ENCODE assay signal across 1 cellular context in the genomic region with DNA sequence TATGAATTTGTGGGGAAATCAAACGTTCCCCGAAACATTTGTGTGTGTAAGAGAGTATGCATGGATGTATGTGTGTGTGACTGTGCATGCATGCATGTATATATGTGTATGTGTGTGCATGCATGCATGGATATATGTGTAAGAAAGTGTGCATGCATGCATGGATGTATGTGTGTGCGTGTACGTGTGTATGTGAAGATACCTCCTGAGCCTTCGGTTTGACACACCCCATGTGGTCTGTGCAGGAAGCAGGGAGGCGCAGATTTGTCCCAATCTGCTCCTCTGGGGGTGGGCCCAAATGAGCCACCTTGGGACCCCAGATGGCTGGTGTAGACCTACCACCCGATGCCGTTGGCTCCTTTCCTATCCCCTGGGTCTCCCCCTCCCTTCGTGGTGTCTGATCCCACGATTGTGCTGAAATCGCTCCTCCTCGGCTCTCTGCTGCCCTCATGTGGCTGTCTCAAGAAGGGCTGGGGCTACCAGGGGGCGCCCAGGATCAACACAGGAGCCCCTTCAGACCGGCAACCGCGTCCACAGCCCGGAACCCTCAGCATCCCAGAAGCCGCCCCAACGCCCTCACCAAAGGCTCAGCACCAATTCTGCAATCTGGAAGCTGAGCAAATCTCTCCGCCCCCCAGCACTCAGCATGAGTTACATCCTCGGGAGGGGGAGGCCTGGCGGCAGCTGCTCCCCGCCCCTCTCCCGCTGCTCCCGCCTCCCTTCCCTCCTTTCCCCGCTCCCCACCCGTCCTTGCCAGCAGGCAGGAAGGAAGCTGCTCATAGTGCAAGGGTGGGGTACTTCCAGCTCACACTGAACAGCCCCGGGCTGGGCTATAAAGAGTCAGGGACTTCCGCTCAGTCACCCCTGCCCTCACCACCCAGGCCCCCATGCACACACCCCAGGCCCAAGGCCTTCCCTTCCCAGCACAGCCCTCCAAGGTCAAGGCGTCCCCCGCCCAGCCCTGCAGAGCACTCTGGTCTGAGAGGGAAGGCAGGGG.
TF ChIP-seq lines count a peak whose summit lies in the region.

No MANE protein-coding gene starts in this region.

TF ChIP-seq in IMR-90, 13 proteins besides CTCF, POLR2A, EP300 and RAD21:
- TF ChIP-seq MAZ (IDR thresholded peaks at IDR 0.05; ENCODE audit: borderline replicate concordance, low read depth, low read length) (peak; percentile 61; the same call in 1 of the 2 replicates), SMC3 (IDR thresholded peaks at IDR 0.05; ENCODE audit: low read depth, low read length) (peak; percentile 60), MAFK (IDR thresholded peaks at IDR 0.05; ENCODE audit: low read depth, low read length) (no peak)
